ENCODE assay signal across 1 cellular context in genomic region chr19:32877977-32878745, GRCh38.
TF ChIP-seq lines count a peak whose summit lies in the region.

No MANE protein-coding gene starts in this region.

TF ChIP-seq in HepG2, 621 proteins besides CTCF, POLR2A, EP300 and RAD21 (continued from another document):
- TF ChIP-seq TEAD3 (CRISPR knock-in tag; optimal IDR thresholded peaks at IDR 0.05; ENCODE audit: borderline replicate concordance) (peak; percentile 10), ZNF687 (CRISPR knock-in tag; IDR thresholded peaks at IDR 0.05) (0 out of 2 replicates have a peak, but pooled peaks have one; percentile 13), MED8 (CRISPR knock-in tag; IDR thresholded peaks at IDR 0.05; ENCODE audit: insufficient replicate concordance) (no peak), ZNF841 (CRISPR knock-in tag; IDR thresholded peaks at IDR 0.05; ENCODE audit: borderline replicate concordance) (no peak), ZNF770 (CRISPR knock-in tag; IDR thresholded peaks at IDR 0.05) (peak; percentile 95)
